In the genomic region with DNA sequence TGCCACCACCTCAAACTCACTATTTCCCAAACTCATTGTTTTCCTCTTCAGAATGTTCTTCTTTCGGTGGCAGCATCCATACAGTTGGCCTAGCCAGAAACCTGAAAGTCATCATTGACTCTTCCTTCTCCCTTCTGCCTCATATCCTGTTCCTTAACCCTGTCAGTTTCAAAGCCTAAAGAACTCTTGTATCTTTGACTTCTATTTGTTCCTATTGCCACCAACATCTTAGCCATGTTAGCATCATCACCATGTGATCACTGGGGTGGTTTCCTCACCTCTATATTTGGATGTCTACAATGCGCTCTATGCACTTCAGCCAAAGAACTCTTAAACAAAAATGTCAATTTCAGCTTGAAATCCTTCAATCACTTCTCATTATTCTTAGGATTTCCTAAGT, we compare ENCODE assay signal across 13 cellular contexts. TPM values are rescaled to one million over a fixed set of nuclear protein-coding genes. Genes with fewer than 3 reads are reported as not detected.
DNase-seq lines count a peak whose midpoint lies in the region; ATAC-seq and TF ChIP-seq lines count a peak whose summit lies in the region.
"Had no signal": no experiment of that assay in that cellular context is flagged by ENCODE, and none has a peak within 500 bp of the region (broad histone marks: within the 10 kb centered on the region; RNA-seq: fewer than 3 reads in every experiment).

No MANE protein-coding gene starts in this region.

- peaks cover 0 to 11% (median 4%) of the 10 kb centered on the region in 7 donors for H3K9me3 Mint-ChIP-seq in CD14-positive monocyte
- H3K9me3 Mint-ChIP-seq: CD8-positive, alpha-beta memory T cell had no signal

- peak overlapping the region; percentile 89 to 98 (median 96) for H3K27ac Mint-ChIP-seq in CD14-positive monocyte

- no peak overlapping the region for H3K4me3 ChIP-seq in choroid plexus epithelial cell (ENCODE audit: low read depth, low read length)
- H3K4me3 ChIP-seq in left ventricle myocardium inferior: no peak overlapping the region
- H3K4me3 ChIP-seq in suprapubic skin: no peak overlapping the region
- H3K4me3 ChIP-seq: pancreas had no signal

- H3K9me3 ChIP-seq in left ventricle myocardium inferior (replicated peaks) (no peaks in the 10 kb centered on the region), suprapubic skin (no peaks in the 10 kb centered on the region)
- H3K9me3 ChIP-seq: pancreas had no signal

- no peak for TF ChIP-seq EP300 in suprapubic skin (IDR thresholded peaks at IDR 0.05)

- peak; percentile 62 for DNase-seq in CD14-positive monocyte (ENCODE audit: low spot score)
- DNase-seq in choroid plexus epithelial cell (ENCODE audit: low read depth): peak; percentile 30
- no peak for DNase-seq in DMS153 treated with DMSO at 0.1 percent for 48 hours (lab: John Stamatoyannopoulos, UW; ENCODE audit: unreplicated experiment)
- DNase-seq in SIG-M5 treated with dmso at 0.1 percent for 504 hours (lab: John Stamatoyannopoulos, UW; ENCODE audit: unreplicated experiment): no peak
- no peak for DNase-seq in left ventricle myocardium inferior
- no peak for DNase-seq in suprapubic skin (ENCODE audit: low spot score in 2 of 2)
- DNase-seq: CD8-positive, alpha-beta memory T cell; effector CD4-positive, alpha-beta T cell; NCI-H146; pancreas; Right ventricle myocardium superior had no signal

- no peak for TF ChIP-seq POLR2A in suprapubic skin (IDR thresholded peaks at IDR 0.05)

- peaks cover 69 to 77% of the 10 kb centered on the region in 2 donors for H3K36me3 Mint-ChIP-seq in CD14-positive monocyte

- peaks cover 28% of the 10 kb centered on the region for H3K36me3 ChIP-seq in left ventricle myocardium inferior
- H3K36me3 ChIP-seq in suprapubic skin: peaks cover 3% of the 10 kb centered on the region
- H3K36me3 ChIP-seq: pancreas had no signal

- no peaks in the 10 kb centered on the region for H3K4me1 ChIP-seq in left ventricle myocardium inferior
- peaks cover 3% of the 10 kb centered on the region for H3K4me1 ChIP-seq in suprapubic skin
- H3K4me1 ChIP-seq: pancreas had no signal

- WGBS in suprapubic skin: 87% methylated on average over 2 of the region's 2 CpGs

- intact Hi-C loops in CD14-positive monocyte (cut with micrococcal nuclease): loop anchor here (2.0 kb wide), 2 partner anchors 29 to 57 kb away; a partner anchor contains a TSS
- intact Hi-C loops in left ventricle myocardium inferior (cut with micrococcal nuclease): no loop called here

- peak; percentile 36 for ATAC-seq in GM19452 (IDR thresholded peaks at IDR 0.05; ENCODE audit: unreplicated experiment)
- ATAC-seq in HG03432 (IDR thresholded peaks at IDR 0.05; ENCODE audit: unreplicated experiment): peak; percentile 35

- peaks cover 31% of the 10 kb centered on the region for H3K4me1 Mint-ChIP-seq in CD14-positive monocyte

- no peaks in the 10 kb centered on the region for H3K27me3 Mint-ChIP-seq in CD14-positive monocyte (ENCODE audit: low read depth in 3 of 3)
- H3K27me3 Mint-ChIP-seq: CD8-positive, alpha-beta memory T cell had no signal

- H3K27me3 ChIP-seq in left ventricle myocardium inferior (ENCODE audit: low read depth) (no peaks in the 10 kb centered on the region), suprapubic skin (no peaks in the 10 kb centered on the region)
- H3K27me3 ChIP-seq: pancreas had no signal

- no peak for TF ChIP-seq CTCF in CD14-positive monocyte (IDR thresholded peaks at IDR 0.05)
- TF ChIP-seq CTCF in choroid plexus epithelial cell (conservative IDR thresholded peaks at IDR 0.05; ENCODE audit: low read depth, low read length): no peak
- no peak for TF ChIP-seq CTCF in left ventricle myocardium inferior (IDR thresholded peaks at IDR 0.05; ENCODE audit: borderline replicate concordance)
- no peak for TF ChIP-seq CTCF in suprapubic skin (IDR thresholded peaks at IDR 0.05)

- no peak overlapping the region for H3K27ac ChIP-seq in left ventricle myocardium inferior (replicated peaks)
- H3K27ac ChIP-seq in suprapubic skin: no peak overlapping the region
- H3K27ac ChIP-seq: pancreas had no signal

- peak overlapping the region; percentile 9 to 64 for H3K4me3 Mint-ChIP-seq in CD14-positive monocyte
- H3K4me3 Mint-ChIP-seq: CD8-positive, alpha-beta memory T cell had no signal

RNA-seq across cellular contexts. Expression of a gene that starts 29.0 kb away (rescaled TPM):
- 10 to 100 TPM; 32.4 to 33.2 TPM for polyA plus RNA-seq in CD14-positive monocyte
- total RNA-seq in left ventricle myocardium inferior (11.4 TPM), suprapubic skin (10 to 100 TPM in 1 of 4 donors, 1 to 10 TPM in 3; 2.5 to 16.0 (median 6.8) TPM)

RNA-seq across cellular contexts. Expression of a gene that starts 45.5 kb away (rescaled TPM):
- polyA plus RNA-seq in CD14-positive monocyte: 10 to 100 TPM in 1 of 2 donors, 1 to 10 TPM in 1; 9.9 to 11.8 TPM
- 871 TPM for total RNA-seq in left ventricle myocardium inferior
- 100 to 1,000 TPM in 1 of 4 donors, 10 to 100 TPM in 3; 71.8 to 106 (median 83.3) TPM for total RNA-seq in suprapubic skin

Comparison
In these comparisons a context has a peak if more than half of its experiments do, and no peak if none do; other contexts are left out.
1. DNase-seq: peak in CD14-positive monocyte (single experiment) and choroid plexus epithelial cell (single experiment); none in DMS153 treated with DMSO at 0.1 percent for 48 hours (single experiment), SIG-M5 treated with dmso at 0.1 percent for 504 hours (single experiment), left ventricle myocardium inferior (single experiment) and suprapubic skin (0 of 2).